13 cellular contexts compared by ENCODE assay signal in the genomic region with DNA sequence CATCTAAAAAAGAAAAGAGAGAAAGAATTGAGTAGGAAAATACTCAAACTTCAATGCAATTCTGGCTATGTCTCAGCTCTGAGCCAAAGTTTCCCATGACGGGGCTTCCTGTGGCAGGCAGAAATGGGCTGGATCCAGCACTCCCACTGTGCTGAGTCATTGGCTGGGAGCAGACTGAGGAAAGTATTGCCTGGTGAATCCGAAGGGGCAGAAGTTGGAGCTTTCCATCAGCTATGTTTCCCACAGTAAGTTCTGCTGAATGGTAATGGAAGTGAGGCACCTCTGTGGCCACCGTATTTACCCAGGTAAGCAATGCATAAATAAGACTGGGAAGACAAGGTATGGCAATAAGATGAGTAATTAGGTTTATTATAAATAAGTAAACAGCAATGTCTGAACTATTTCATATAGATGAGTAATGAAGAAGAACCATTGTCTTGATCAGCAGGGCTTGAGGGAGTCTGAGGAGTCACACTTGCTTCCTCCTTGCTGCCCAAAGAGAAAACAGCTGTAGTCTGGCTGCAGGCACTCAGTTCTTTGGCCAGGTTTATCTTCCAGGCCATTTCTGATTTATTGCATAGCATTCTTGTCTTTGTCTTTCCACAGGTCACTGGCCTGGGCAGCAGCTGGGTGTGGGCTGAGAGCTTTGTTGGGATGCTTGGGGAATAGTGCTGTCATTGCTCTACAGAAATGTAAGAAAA.
DNase-seq lines count a peak whose midpoint lies in the region; ATAC-seq and TF ChIP-seq lines count a peak whose summit lies in the region.
"Had no signal": no experiment of that assay in that cellular context is flagged by ENCODE, and none has a peak within 500 bp of the region (broad histone marks: within the 10 kb centered on the region; RNA-seq: fewer than 3 reads in every experiment).

No MANE protein-coding gene starts in this region.

- H3K27ac ChIP-seq in coronary artery, result peak overlapping the region; percentile 12 to 31

- H3K27me3 Mint-ChIP-seq in naive thymus-derived CD8-positive, alpha-beta T cell, result peaks cover 0 to 3% (median 0%) of the 10 kb centered on the region in 5 donors
- H3K27me3 Mint-ChIP-seq in effector memory CD8-positive, alpha-beta T cell, result no peaks in the 10 kb centered on the region
- H3K27me3 Mint-ChIP-seq: naive thymus-derived CD4-positive, alpha-beta T cell; stimulated activated memory B cell treated with anti-CD40 and anti-IgM and Interleukin-4, amounts not matched to agents 10 μg/mL and 1 μg/mL and 100 μg/mL, for 72 hours had no signal

- H3K9me3 Mint-ChIP-seq in naive thymus-derived CD8-positive, alpha-beta T cell, result peaks cover 0 to 19% (median 3%) of the 10 kb centered on the region in 9 donors
- peaks cover 0 to 8% of the 10 kb centered on the region in 2 donors for H3K9me3 Mint-ChIP-seq in effector memory CD8-positive, alpha-beta T cell
- H3K9me3 Mint-ChIP-seq: activated T-helper 1 cell treated with anti-CD3 and anti-CD28 coated beads, Interleukin-12 subunit alpha, Interleukin-12 subunit beta, Interleukin-2, Interleukin-4 antibody, amounts not matched to agents 30 ng/mL and 10 ng/mL and 1 ng/mL, durations not matched to agents 14 hours and 24 hours and 36 hours had no signal

- DNase-seq in A172 (ENCODE audit: low spot score), result peak; percentile 88
- peak; percentile 92 for DNase-seq in HT1080 (ENCODE audit: low read depth)
- no peak for DNase-seq in coronary artery (ENCODE audit: low spot score)
- DNase-seq in islet precursor cell, result peak; percentile 81
- DNase-seq in naive thymus-derived CD8-positive, alpha-beta T cell, result no peak
- no peak for DNase-seq in effector memory CD8-positive, alpha-beta T cell
- DNase-seq: BE2C; naive thymus-derived CD4-positive, alpha-beta T cell had no signal

- no peak for TF ChIP-seq CTCF in coronary artery (IDR thresholded peaks at IDR 0.05)

- ATAC-seq in HG03469 (IDR thresholded peaks at IDR 0.05; ENCODE audit: unreplicated experiment) (no peak), HG03039 (IDR thresholded peaks at IDR 0.05; ENCODE audit: unreplicated experiment) (no peak)
- no peak for ATAC-seq in naive thymus-derived CD8-positive, alpha-beta T cell
- no peak for ATAC-seq in effector memory CD8-positive, alpha-beta T cell (replicated peaks)
- ATAC-seq: activated CD4-positive, CD25-positive, alpha-beta regulatory T cell treated with anti-CD3 and anti-CD28 coated beads, Interleukin-2, amount 50 U/mL, for 24 hours; naive thymus-derived CD4-positive, alpha-beta T cell; stimulated activated memory B cell treated with anti-CD40 and anti-IgM and Interleukin-4, amounts not matched to agents 10 μg/mL and 1 μg/mL and 100 μg/mL, for 72 hours had no signal

- POLR2A ChIA-PET in naive thymus-derived CD8-positive, alpha-beta T cell (lab: Charles Lee), result no interaction called here

- H3K4me3 ChIP-seq in coronary artery, result no peak overlapping the region

- H3K27ac Mint-ChIP-seq in naive thymus-derived CD8-positive, alpha-beta T cell, result no peak overlapping the region
- no peak overlapping the region for H3K27ac Mint-ChIP-seq in effector memory CD8-positive, alpha-beta T cell
- H3K27ac Mint-ChIP-seq: activated T-helper 1 cell treated with anti-CD3 and anti-CD28 coated beads, Interleukin-12 subunit alpha, Interleukin-12 subunit beta, Interleukin-2, Interleukin-4 antibody, amounts not matched to agents 30 ng/mL and 10 ng/mL and 1 ng/mL, durations not matched to agents 14 hours and 24 hours and 36 hours; naive thymus-derived CD4-positive, alpha-beta T cell; stimulated activated memory B cell treated with anti-CD40 and anti-IgM and Interleukin-4, amounts not matched to agents 10 μg/mL and 1 μg/mL and 100 μg/mL, for 72 hours had no signal

- H3K4me1 Mint-ChIP-seq in naive thymus-derived CD8-positive, alpha-beta T cell, result no peaks in the 10 kb centered on the region
- no peaks in the 10 kb centered on the region for H3K4me1 Mint-ChIP-seq in effector memory CD8-positive, alpha-beta T cell (ENCODE audit: low read depth in 2 of 2)
- H3K4me1 Mint-ChIP-seq: naive thymus-derived CD4-positive, alpha-beta T cell; stimulated activated memory B cell treated with anti-CD40 and anti-IgM and Interleukin-4, amounts not matched to agents 10 μg/mL and 1 μg/mL and 100 μg/mL, for 72 hours had no signal

- H3K36me3 Mint-ChIP-seq in naive thymus-derived CD8-positive, alpha-beta T cell, result no peaks in the 10 kb centered on the region
- no peaks in the 10 kb centered on the region for H3K36me3 Mint-ChIP-seq in effector memory CD8-positive, alpha-beta T cell (ENCODE audit: insufficient read depth)
- H3K36me3 Mint-ChIP-seq: naive thymus-derived CD4-positive, alpha-beta T cell; stimulated activated memory B cell treated with anti-CD40 and anti-IgM and Interleukin-4, amounts not matched to agents 10 μg/mL and 1 μg/mL and 100 μg/mL, for 72 hours had no signal

- no peak overlapping the region for H3K4me3 Mint-ChIP-seq in naive thymus-derived CD8-positive, alpha-beta T cell
- H3K4me3 Mint-ChIP-seq in effector memory CD8-positive, alpha-beta T cell, result no peak overlapping the region
- H3K4me3 Mint-ChIP-seq: activated T-helper 1 cell treated with anti-CD3 and anti-CD28 coated beads, Interleukin-12 subunit alpha, Interleukin-12 subunit beta, Interleukin-2, Interleukin-4 antibody, amounts not matched to agents 30 ng/mL and 10 ng/mL and 1 ng/mL, durations not matched to agents 14 hours and 24 hours and 36 hours; naive thymus-derived CD4-positive, alpha-beta T cell; stimulated activated memory B cell treated with anti-CD40 and anti-IgM and Interleukin-4, amounts not matched to agents 10 μg/mL and 1 μg/mL and 100 μg/mL, for 72 hours had no signal

Comparison
In these comparisons a context has a peak if more than half of its experiments do, and no peak if none do; other contexts are left out.
1. DNase-seq: peak in A172 (single experiment), HT1080 (single experiment) and islet precursor cell (single experiment); none in coronary artery (single experiment), naive thymus-derived CD8-positive, alpha-beta T cell (0 of 10) and effector memory CD8-positive, alpha-beta T cell (0 of 3).